In genomic region chr19:54803410-54803809, GRCh38 we compare ENCODE assay signal across 22 cellular contexts. TPM values are rescaled to one million over a fixed set of nuclear protein-coding genes. Genes with fewer than 3 reads are reported as not detected.
"Had no signal": no experiment of that assay in that cellular context is flagged by ENCODE, and none has a peak within 500 bp of the region (broad histone marks: within the 10 kb centered on the region; RNA-seq: fewer than 3 reads in every experiment).

KIR2DL4 (plus strand) TSS chr19:54803610; CDS start chr19:54803652, 42 bp downstream.

- H3K27ac ChIP-seq: coronary artery, esophagus squamous epithelium, hepatocyte, left lung had no signal

- H3K9me3 Mint-ChIP-seq: stimulated activated naive CD8-positive, alpha-beta T cell treated with anti-CD3 and anti-CD28 coated beads, Interleukin-15, amount 100 ng/mL, for 72 hours had no signal

- H3K4me3 ChIP-seq: coronary artery, esophagus squamous epithelium, hepatocyte, left lung had no signal

- DNase-seq: activated CD4-positive, CD25-positive, alpha-beta regulatory T cell treated with anti-CD3 and anti-CD28 coated beads, Interleukin-2, amount 50 U/mL, for 72 hours; activated gamma-delta T cell treated with Interleukin-2 at 50 U/mL for 16 hours; activated naive CD8-positive, alpha-beta T cell treated with anti-CD3 and anti-CD28 coated beads, Interleukin-2, amount 10 ng/mL, durations not matched to agents 7 days and 5 days; central memory CD4-positive, alpha-beta T cell; esophagus squamous epithelium; kidney; left lung; spleen; stimulated activated naive CD8-positive, alpha-beta T cell treated with anti-CD3 and anti-CD28 coated beads, Interleukin-15, amount 100 ng/mL, for 72 hours; T-helper 1 cell; T1000 had no signal

- H3K4me3 Mint-ChIP-seq: activated naive CD8-positive, alpha-beta T cell treated with anti-CD3 and anti-CD28 coated beads, Interleukin-2, amount 10 ng/mL, durations not matched to agents 7 days and 5 days; brain; memory B cell; nephron; stimulated activated naive CD8-positive, alpha-beta T cell treated with anti-CD3 and anti-CD28 coated beads, Interleukin-15, amount 100 ng/mL, for 72 hours had no signal

- H3K9me3 ChIP-seq: esophagus squamous epithelium, left lung, spleen had no signal

- H3K27ac Mint-ChIP-seq: activated naive CD8-positive, alpha-beta T cell treated with anti-CD3 and anti-CD28 coated beads, Interleukin-2, amount 10 ng/mL, durations not matched to agents 7 days and 5 days; brain; memory B cell; nephron; stimulated activated naive CD8-positive, alpha-beta T cell treated with anti-CD3 and anti-CD28 coated beads, Interleukin-15, amount 100 ng/mL, for 72 hours had no signal

- ATAC-seq: left lung; sciatic nerve; SK-N-SH treated with all-trans-retinoic acid at 6 μM for 48 hours; stimulated activated naive CD8-positive, alpha-beta T cell treated with anti-CD3 and anti-CD28 coated beads, Interleukin-15, amount 100 ng/mL, for 72 hours had no signal

- H3K36me3 Mint-ChIP-seq: activated naive CD8-positive, alpha-beta T cell treated with anti-CD3 and anti-CD28 coated beads, Interleukin-2, amount 10 ng/mL, durations not matched to agents 7 days and 5 days; brain; memory B cell had no signal

- H3K4me1 ChIP-seq: esophagus squamous epithelium, left lung, spleen had no signal

- H3K36me3 ChIP-seq: esophagus squamous epithelium, left lung, spleen had no signal

- H3K27me3 ChIP-seq: hepatocyte had no signal

- H3K4me1 Mint-ChIP-seq: activated naive CD8-positive, alpha-beta T cell treated with anti-CD3 and anti-CD28 coated beads, Interleukin-2, amount 10 ng/mL, durations not matched to agents 7 days and 5 days; brain; memory B cell; nephron; stimulated activated naive CD8-positive, alpha-beta T cell treated with anti-CD3 and anti-CD28 coated beads, Interleukin-15, amount 100 ng/mL, for 72 hours had no signal

RNA-seq across cellular contexts. Expression of gene KIR2DL4, which starts in this region (rescaled TPM):
- total RNA-seq: activated naive CD8-positive, alpha-beta T cell treated with anti-CD3 and anti-CD28 coated beads, Interleukin-2, amount 10 ng/mL, durations not matched to agents 7 days and 5 days; esophagus squamous epithelium; fibroblast of villous mesenchyme; hepatocyte; mucosa of gallbladder; pulmonary artery endothelial cell; sciatic nerve; temporal lobe had no signal
